1 cellular context compared by ENCODE assay signal in genomic region chr5:137466888-137467287, GRCh38.
TF ChIP-seq lines count a peak whose summit lies in the region.

No MANE protein-coding gene starts in this region.

TF ChIP-seq in IMR-90, 13 proteins besides CTCF, POLR2A, EP300 and RAD21 (continued from another document):
- TF ChIP-seq CHD1 (IDR thresholded peaks at IDR 0.05; ENCODE audit: low read depth, low read length) (no peak), MAFK (IDR thresholded peaks at IDR 0.05; ENCODE audit: low read depth, low read length) (no peak), CEBPB (IDR thresholded peaks at IDR 0.05; ENCODE audit: low read depth, low read length) (no peak)
